19 cellular contexts compared by ENCODE assay signal in the genomic region with DNA sequence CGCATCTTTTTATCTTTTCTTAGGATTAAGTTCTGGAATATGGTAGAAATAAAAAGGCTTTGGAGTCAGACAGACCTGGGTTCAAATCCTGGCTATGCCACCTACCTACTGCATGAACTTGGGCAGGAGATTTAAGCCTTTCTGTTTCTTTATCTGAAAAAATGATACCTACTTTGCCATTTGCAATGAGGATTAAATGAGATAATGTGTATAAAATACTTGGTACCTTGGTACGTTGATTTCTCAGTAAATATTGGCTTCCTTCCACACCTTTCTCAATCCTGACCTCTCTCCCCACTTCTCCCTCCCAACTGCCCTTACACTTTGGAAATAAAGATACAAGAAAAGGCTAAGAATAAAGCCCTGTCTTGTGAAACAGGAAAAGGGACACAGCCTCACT.
"Had no signal": no experiment of that assay in that cellular context is flagged by ENCODE, and none has a peak within 500 bp of the region (broad histone marks: within the 10 kb centered on the region; RNA-seq: fewer than 3 reads in every experiment).

No MANE protein-coding gene starts in this region.

- H3K4me3 ChIP-seq: heart right ventricle, sigmoid colon, skin epidermis, stomach, thoracic aorta, transverse colon had no signal

- H3K27ac ChIP-seq: heart right ventricle, sigmoid colon, skin epidermis, stomach, thoracic aorta, transverse colon had no signal

- H3K4me1 ChIP-seq: heart right ventricle, sigmoid colon, stomach, transverse colon had no signal

- DNase-seq: effector memory CD4-positive, alpha-beta T cell; heart right ventricle; hypothalamus; islet precursor cell; mammary epithelial cell; naive thymus-derived CD4-positive, alpha-beta T cell; nephron progenitor cell; posterior cingulate gyrus; sigmoid colon; stimulated activated naive CD4-positive, alpha-beta T cell; stomach; substantia nigra; transverse colon had no signal

- FAIRE-seq: endometrium, frontal cortex had no signal

- H3K27me3 ChIP-seq: sigmoid colon, stomach, transverse colon had no signal

- ATAC-seq: esophagus mucosa; heart right ventricle; left lobe of liver; naive thymus-derived CD4-positive, alpha-beta T cell had no signal

- H3K36me3 ChIP-seq: heart right ventricle, sigmoid colon, stomach, thoracic aorta, transverse colon had no signal

- H3K9me3 ChIP-seq: heart right ventricle, sigmoid colon, stomach, thoracic aorta, transverse colon had no signal
